ENCODE assay signal across 23 cellular contexts in the genomic region with DNA sequence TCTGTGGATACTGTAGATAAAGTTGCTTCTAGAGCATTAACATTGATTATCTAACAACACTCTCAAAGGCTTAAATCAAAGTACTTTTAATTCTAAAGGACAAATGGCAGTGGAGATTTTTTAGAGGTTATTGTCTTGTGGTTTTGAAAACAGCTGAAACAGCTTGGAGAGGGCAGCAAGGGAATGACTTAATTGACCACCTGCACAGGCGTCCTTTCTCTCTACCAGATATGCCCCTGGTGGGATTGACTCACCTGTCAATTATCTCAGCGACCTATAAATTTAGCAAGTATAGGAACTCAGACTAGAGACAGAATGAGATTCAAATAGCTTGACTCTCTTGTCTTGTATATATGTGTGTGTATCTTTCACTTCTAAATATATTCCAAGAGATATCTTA. TPM values are rescaled to one million over a fixed set of nuclear protein-coding genes. Genes with fewer than 3 reads are reported as not detected.
DNase-seq lines count a peak whose midpoint lies in the region; FAIRE-seq and TF ChIP-seq lines count a peak whose summit lies in the region.
"Had no signal": no experiment of that assay in that cellular context is flagged by ENCODE, and none has a peak within 500 bp of the region (broad histone marks: within the 10 kb centered on the region; RNA-seq: fewer than 3 reads in every experiment).

No MANE protein-coding gene starts in this region.

- DNase-seq in A172 (ENCODE audit: low spot score) (peak; percentile 62), D721Med (ENCODE audit: insufficient read length, low spot score) (no peak), RPMI8226 (peak; percentile 30), kidney epithelial cell (ENCODE audit: low read depth) (peak; percentile 5), NCI-H510A (lab: John Stamatoyannopoulos, UW) (no peak), mesendoderm (no peak)
- no peak for DNase-seq in stimulated activated naive CD4-positive, alpha-beta T cell (lab: John Stamatoyannopoulos, UW)
- DNase-seq: ACHN; CD4-positive, alpha-beta T cell; COR-L47; DMS153; NCI-H1092 treated with DMSO at 0.1 percent for 48 hours; NCI-H2029 treated with DMSO at 0.1 percent for 48 hours; NCI-H446; NCI-H774; SHP77; SW 1271 had no signal

- H3K79me1 ChIP-seq in mesendoderm (ENCODE audit: low read length), result no peaks in the 10 kb centered on the region

- H3K4ac ChIP-seq in mesendoderm (ENCODE audit: low read depth, low read length), result no peak overlapping the region

- no peak overlapping the region for H3K4me2 ChIP-seq in mesendoderm (ENCODE audit: low read length)
- H3K4me2 ChIP-seq: BLaER1 had no signal

- no peak overlapping the region for H3K27ac ChIP-seq in mesendoderm (ENCODE audit: low read depth, low read length)
- H3K27ac ChIP-seq: BLaER1, SK-N-MC had no signal

- H3K27me3 ChIP-seq in kidney epithelial cell (ENCODE audit: control insufficient read depth, insufficient read depth, low read length), result no peaks in the 10 kb centered on the region
- no peaks in the 10 kb centered on the region for H3K27me3 ChIP-seq in mesendoderm (ENCODE audit: insufficient read depth, low read length, poor library complexity)
- H3K27me3 ChIP-seq: BLaER1 had no signal

- H3K18ac ChIP-seq in mesendoderm (ENCODE audit: low read length), result no peak overlapping the region

- no peak overlapping the region for H2BK120ac ChIP-seq in mesendoderm (ENCODE audit: low read depth, low read length)

- H2BK5ac ChIP-seq in mesendoderm (ENCODE audit: low read length), result no peak overlapping the region

- no peak overlapping the region for H2BK15ac ChIP-seq in mesendoderm (replicated peaks; ENCODE audit: low read depth)

- no peak overlapping the region for H2AK5ac ChIP-seq in mesendoderm (ENCODE audit: low read length)

- no peak for TF ChIP-seq CTCF in D721Med (IDR thresholded peaks at IDR 0.05; ENCODE audit: insufficient read depth, missing control alignments)
- no peak for TF ChIP-seq CTCF in kidney epithelial cell (IDR thresholded peaks at IDR 0.05; ENCODE audit: insufficient read depth, low read length, poor library complexity, severe bottlenecking)

- FAIRE-seq in D721Med (lab: Jason Lieb, UNC), result peak; percentile 29
- FAIRE-seq: GM12891, H54 had no signal

- no CpG with 5 or more reads among the region's 2 CpGs for WGBS in mesendoderm (ENCODE audit: extremely low coverage, insufficient coverage, low lambda C conversion rate)

- H4K5ac ChIP-seq in mesendoderm (ENCODE audit: low read length), result no peak overlapping the region

- H3K36me3 ChIP-seq in kidney epithelial cell (ENCODE audit: control insufficient read depth, insufficient read depth, low read length) (no peaks in the 10 kb centered on the region), mesendoderm (ENCODE audit: control insufficient read depth, insufficient read depth, low read length) (no peaks in the 10 kb centered on the region)
- H3K36me3 ChIP-seq: BLaER1 had no signal

- no peak overlapping the region for H4K8ac ChIP-seq in mesendoderm (ENCODE audit: low read depth, low read length)

- H3K9ac ChIP-seq in mesendoderm (ENCODE audit: low read length), result no peak overlapping the region
- H3K9ac ChIP-seq: BLaER1 had no signal

- no peak overlapping the region for H3K23ac ChIP-seq in mesendoderm (ENCODE audit: low read length)

- no peaks in the 10 kb centered on the region for H3K79me2 ChIP-seq in mesendoderm (ENCODE audit: control insufficient read depth, insufficient read depth, low read length)

- H3K4me1 ChIP-seq in mesendoderm (ENCODE audit: control insufficient read depth, low read depth, low read length), result no peaks in the 10 kb centered on the region
- H3K4me1 ChIP-seq: BLaER1 had no signal

- H3K4me3 ChIP-seq in kidney epithelial cell (ENCODE audit: low read depth, low read length) (no peak overlapping the region), mesendoderm (ENCODE audit: low read length) (no peak overlapping the region)
- H3K4me3 ChIP-seq: BLaER1, SK-N-MC had no signal

- no peak overlapping the region for H3K56ac ChIP-seq in mesendoderm (ENCODE audit: low read length)

RNA-seq across cellular contexts. Expression of gene ARL14EPL, which starts 13.5 kb away (rescaled TPM):
- 0.96 and 1.0 TPM in 2 replicates for total RNA-seq in A172 (2014; rRNA removed; shearing (Covaris generic))
- total RNA-seq in kidney epithelial cell, result not detected in 2 replicates
- not detected for polyA plus RNA-seq in mesendoderm (2013, experiment 1 of 2)
- polyA plus RNA-seq in mesendoderm (2013, experiment 2 of 2), result not detected
- total RNA-seq: CD4-positive, alpha-beta T cell; G401; RPMI7951 had no signal

RNA-seq across cellular contexts. Expression of gene COMMD10, which starts 39.0 kb away (rescaled TPM):
- total RNA-seq in A172 (2014; rRNA removed; shearing (Covaris generic)), result 65.6 and 68.1 TPM in 2 replicates
- total RNA-seq in kidney epithelial cell, result 31.4 and 32.0 TPM in 2 replicates
- polyA plus RNA-seq in mesendoderm (2013, experiment 1 of 2), result 43.6 TPM
- 41.2 TPM for polyA plus RNA-seq in mesendoderm (2013, experiment 2 of 2)

Comparison
In these comparisons a context has a peak if more than half of its experiments do, and no peak if none do; other contexts are left out.
1. DNase-seq: peak in A172 (single experiment), RPMI8226 (single experiment) and kidney epithelial cell (single experiment); none in D721Med (single experiment), stimulated activated naive CD4-positive, alpha-beta T cell (0 of 6), NCI-H510A (single experiment) and mesendoderm (single experiment).